In genomic region chr2:229910832-229911412, GRCh38 we compare ENCODE assay signal across 8 cellular contexts. TPM values are rescaled to one million over a fixed set of nuclear protein-coding genes. Genes with fewer than 3 reads are reported as not detected.
DNase-seq lines count a peak whose midpoint lies in the region; ATAC-seq lines count a peak whose summit lies in the region.

No MANE protein-coding gene starts in this region.

- DNase-seq in SW480 (ENCODE audit: low spot score), result peak; percentile 28
- DNase-seq in left ventricle myocardium superior, result no peak

- peaks cover 38 to 73% (median 56%) of the 10 kb centered on the region in 10 experiments for H3K4me1 ChIP-seq in BLaER1 treated with 17β-estradiol and CSF1 and Interleukin-3, amounts not matched to agents 10 nM and 100 nM

- H4K20me1 ChIP-seq in BLaER1 treated with 17β-estradiol and CSF1 and Interleukin-3, amounts not matched to agents 10 nM and 100 nM, result peaks cover 80 to 100% (median 100%) of the 10 kb centered on the region in 11 experiments

- intact Hi-C loops in left ventricle myocardium superior (cut with micrococcal nuclease), result loop anchor here (10.0 kb wide), 1 partner anchor 106 kb away; no protein-coding TSS in a partner anchor

- H3K4me3 ChIP-seq in BLaER1 treated with 17β-estradiol and CSF1 and Interleukin-3, amounts not matched to agents 10 nM and 100 nM, result no peak overlapping the region

- no peak overlapping the region for H3K27ac ChIP-seq in BLaER1 treated with 17β-estradiol and CSF1 and Interleukin-3, amounts not matched to agents 10 nM and 100 nM

- H3K9me3 ChIP-seq in BLaER1 treated with 17β-estradiol and CSF1 and Interleukin-3, amounts not matched to agents 10 nM and 100 nM (replicated peaks in 1 of 11), result no peaks in the 10 kb centered on the region

- ATAC-seq in GM18511 (IDR thresholded peaks at IDR 0.05; ENCODE audit: unreplicated experiment) (peak; percentile 82), HG03095 (IDR thresholded peaks at IDR 0.05; ENCODE audit: unreplicated experiment) (peak; percentile 68), left ventricle myocardium superior (peak; percentile 40), HG03097 (IDR thresholded peaks at IDR 0.05; ENCODE audit: low FRiP score, unreplicated experiment) (no peak), GM18873 (IDR thresholded peaks at IDR 0.05; ENCODE audit: low FRiP score, unreplicated experiment) (no peak), HG03521 (IDR thresholded peaks at IDR 0.05; ENCODE audit: unreplicated experiment) (no peak)

- no peaks in the 10 kb centered on the region for H3K27me3 ChIP-seq in BLaER1 treated with 17β-estradiol and CSF1 and Interleukin-3, amounts not matched to agents 10 nM and 100 nM

- peak overlapping the region; percentile 1 to 90 (median 28); a peak in 14 of 22 replicates for H3K4me2 ChIP-seq in BLaER1 treated with 17β-estradiol and CSF1 and Interleukin-3, amounts not matched to agents 10 nM and 100 nM

- H3K36me3 ChIP-seq in BLaER1 treated with 17β-estradiol and CSF1 and Interleukin-3, amounts not matched to agents 10 nM and 100 nM, result peaks cover 38 to 73% (median 47%) of the 10 kb centered on the region in 11 experiments

- H3K9ac ChIP-seq in BLaER1 treated with 17β-estradiol and CSF1 and Interleukin-3, amounts not matched to agents 10 nM and 100 nM, result 0 out of 22 replicates have a peak overlapping the region, but pooled peaks of 1 of the 11 experiments have one; percentile 7

RNA-seq across cellular contexts. Expression of gene TRIP12, which starts 10.9 kb away (rescaled TPM):
- total RNA-seq in left ventricle myocardium superior, result 194 TPM

RNA-seq across cellular contexts. Expression of gene FBXO36, which starts 11.4 kb away (rescaled TPM):
- 0.55 TPM for total RNA-seq in left ventricle myocardium superior

Comparison
In these comparisons a context has a peak if more than half of its experiments do, and no peak if none do; other contexts are left out.
1. ATAC-seq: peak in GM18511 (single experiment), HG03095 (single experiment) and left ventricle myocardium superior (single experiment); none in HG03097 (single experiment), GM18873 (single experiment) and HG03521 (single experiment).